ENCODE assay signal across 1 cellular context in genomic region chr1:33120436-33121231, GRCh38.
TF ChIP-seq lines count a peak whose summit lies in the region.

No MANE protein-coding gene starts in this region.

TF ChIP-seq in HepG2, 621 proteins besides CTCF, POLR2A, EP300 and RAD21 (continued from another document):
- TF ChIP-seq, protein P1, sequence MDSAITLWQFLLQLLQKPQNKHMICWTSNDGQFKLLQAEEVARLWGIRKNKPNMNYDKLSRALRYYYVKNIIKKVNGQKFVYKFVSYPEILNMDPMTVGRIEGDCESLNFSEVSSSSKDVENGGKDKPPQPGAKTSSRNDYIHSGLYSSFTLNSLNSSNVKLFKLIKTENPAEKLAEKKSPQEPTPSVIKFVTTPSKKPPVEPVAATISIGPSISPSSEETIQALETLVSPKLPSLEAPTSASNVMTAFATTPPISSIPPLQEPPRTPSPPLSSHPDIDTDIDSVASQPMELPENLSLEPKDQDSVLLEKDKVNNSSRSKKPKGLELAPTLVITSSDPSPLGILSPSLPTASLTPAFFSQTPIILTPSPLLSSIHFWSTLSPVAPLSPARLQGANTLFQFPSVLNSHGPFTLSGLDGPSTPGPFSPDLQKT (CRISPR knock-in tag; IDR thresholded peaks at IDR 0.05; ENCODE audit: borderline replicate concordance), result no peak
- TF ChIP-seq, protein P2, sequence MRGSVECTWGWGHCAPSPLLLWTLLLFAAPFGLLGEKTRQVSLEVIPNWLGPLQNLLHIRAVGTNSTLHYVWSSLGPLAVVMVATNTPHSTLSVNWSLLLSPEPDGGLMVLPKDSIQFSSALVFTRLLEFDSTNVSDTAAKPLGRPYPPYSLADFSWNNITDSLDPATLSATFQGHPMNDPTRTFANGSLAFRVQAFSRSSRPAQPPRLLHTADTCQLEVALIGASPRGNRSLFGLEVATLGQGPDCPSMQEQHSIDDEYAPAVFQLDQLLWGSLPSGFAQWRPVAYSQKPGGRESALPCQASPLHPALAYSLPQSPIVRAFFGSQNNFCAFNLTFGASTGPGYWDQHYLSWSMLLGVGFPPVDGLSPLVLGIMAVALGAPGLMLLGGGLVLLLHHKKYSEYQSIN (CRISPR knock-in tag; IDR thresholded peaks at IDR 0.05; ENCODE audit: borderline replicate concordance), result no peak
- TF ChIP-seq, protein P3, sequence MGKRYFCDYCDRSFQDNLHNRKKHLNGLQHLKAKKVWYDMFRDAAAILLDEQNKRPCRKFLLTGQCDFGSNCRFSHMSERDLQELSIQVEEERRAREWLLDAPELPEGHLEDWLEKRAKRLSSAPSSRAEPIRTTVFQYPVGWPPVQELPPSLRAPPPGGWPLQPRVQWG (CRISPR knock-in tag; IDR thresholded peaks at IDR 0.05; ENCODE audit: borderline replicate concordance, low read depth), result no peak
- TF ChIP-seq, protein P4, sequence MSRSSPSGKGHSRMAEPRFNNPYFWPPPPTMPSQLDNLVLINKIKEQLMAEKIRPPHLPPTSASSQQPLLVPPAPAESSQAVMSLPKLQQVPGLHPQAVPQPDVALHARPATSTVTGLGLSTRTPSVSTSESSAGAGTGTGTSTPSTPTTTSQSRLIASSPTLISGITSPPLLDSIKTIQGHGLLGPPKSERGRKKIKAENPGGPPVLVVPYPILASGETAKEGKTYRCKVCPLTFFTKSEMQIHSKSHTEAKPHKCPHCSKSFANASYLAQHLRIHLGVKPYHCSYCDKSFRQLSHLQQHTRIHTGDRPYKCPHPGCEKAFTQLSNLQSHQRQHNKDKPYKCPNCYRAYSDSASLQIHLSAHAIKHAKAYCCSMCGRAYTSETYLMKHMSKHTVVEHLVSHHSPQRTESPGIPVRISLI (CRISPR knock-in tag; IDR thresholded peaks at IDR 0.05; ENCODE audit: borderline replicate concordance), result no peak
- TF ChIP-seq ZNF337 (CRISPR knock-in tag; IDR thresholded peaks at IDR 0.05; ENCODE audit: borderline replicate concordance, low read depth) (no peak), NR0B2 (CRISPR knock-in tag; IDR thresholded peaks at IDR 0.05) (no peak), TEAD2 (CRISPR knock-in tag; IDR thresholded peaks at IDR 0.05) (no peak), ZNF367 (CRISPR knock-in tag; IDR thresholded peaks at IDR 0.05; ENCODE audit: borderline replicate concordance) (no peak), ZIK1 (CRISPR knock-in tag; IDR thresholded peaks at IDR 0.05; ENCODE audit: borderline replicate concordance, low read depth) (no peak), PPARG (CRISPR knock-in tag; conservative IDR thresholded peaks at IDR 0.05) (no peak), MEIS2 (CRISPR knock-in tag; IDR thresholded peaks at IDR 0.05) (no peak), ZBTB46 (CRISPR knock-in tag; IDR thresholded peaks at IDR 0.05; ENCODE audit: borderline replicate concordance) (no peak), NR1H2 (CRISPR knock-in tag; IDR thresholded peaks at IDR 0.05; ENCODE audit: borderline replicate concordance, low read depth) (no peak), HOXD1 (CRISPR knock-in tag; IDR thresholded peaks at IDR 0.05) (no peak), ZNF451 (CRISPR knock-in tag; IDR thresholded peaks at IDR 0.05) (no peak), KDM5A (IDR thresholded peaks at IDR 0.05; ENCODE audit: borderline replicate concordance, low read length) (no peak)
